ENCODE assay signal across 12 cellular contexts in genomic region chr16:22425036-22425801, GRCh38. TPM values are rescaled to one million over a fixed set of nuclear protein-coding genes. Genes with fewer than 3 reads are reported as not detected.
DNase-seq lines count a peak whose midpoint lies in the region; ATAC-seq and TF ChIP-seq lines count a peak whose summit lies in the region.
"Had no signal": no experiment of that assay in that cellular context is flagged by ENCODE, and none has a peak within 500 bp of the region (broad histone marks: within the 10 kb centered on the region; RNA-seq: fewer than 3 reads in every experiment).

No MANE protein-coding gene starts in this region.

- no peak for TF ChIP-seq CTCF in breast epithelium (IDR thresholded peaks at IDR 0.05)
- no peak for TF ChIP-seq CTCF in MCF 10A (IDR thresholded peaks at IDR 0.05; ENCODE audit: unreplicated experiment)
- no peak for TF ChIP-seq CTCF in vagina (IDR thresholded peaks at IDR 0.05)
- no peak for TF ChIP-seq CTCF in BE2C (IDR thresholded peaks at IDR 0.05; ENCODE audit: low read depth, low read length)

- H3K4me1 ChIP-seq in breast epithelium (no peaks in the 10 kb centered on the region), vagina (peaks cover 21% of the 10 kb centered on the region), BE2C (no peaks in the 10 kb centered on the region)
- H3K4me1 ChIP-seq in naive thymus-derived CD4-positive, alpha-beta T cell (ENCODE audit: control insufficient read depth in 2 of 2, insufficient read depth in 2 of 2, low read length in 2 of 2): no peaks in the 10 kb centered on the region
- H3K4me1 ChIP-seq: BLaER1 treated with 17β-estradiol and CSF1 and Interleukin-3, amounts not matched to agents 10 nM and 100 nM; HAP-1 had no signal

- CTCF ChIA-PET in MCF 10A (lab: Yijun Ruan, JAX): interaction anchor here (0.6 kb wide), 2 partner anchors 28 to 221 kb away, joined by 3 read pairs; no protein-coding TSS in a partner anchor
- CTCF ChIA-PET in naive thymus-derived CD4-positive, alpha-beta T cell (lab: Charles Lee): no interaction called here

- H3K27me3 ChIP-seq in breast epithelium (no peaks in the 10 kb centered on the region), vagina (no peaks in the 10 kb centered on the region), BE2C (no peaks in the 10 kb centered on the region)
- H3K27me3 ChIP-seq in naive thymus-derived CD4-positive, alpha-beta T cell (ENCODE audit: control insufficient read depth in 2 of 2, insufficient read depth in 2 of 2, low read length in 2 of 2): no peaks in the 10 kb centered on the region
- H3K27me3 ChIP-seq: BLaER1 treated with 17β-estradiol and CSF1 and Interleukin-3, amounts not matched to agents 10 nM and 100 nM had no signal

- TF ChIP-seq POLR2A in breast epithelium (IDR thresholded peaks at IDR 0.05) (no peak), vagina (IDR thresholded peaks at IDR 0.05) (no peak)

- no peak for ATAC-seq in naive thymus-derived CD4-positive, alpha-beta T cell

- no TSS peak for BruUV-seq in MCF 10A (replicated peaks; lab: Mats Ljungman, UMichigan)

- DNase-seq in breast epithelium (ENCODE audit: low spot score in 2 of 2): peak; percentile 29 to 56
- DNase-seq in MCF 10A (ENCODE audit: unreplicated experiment): no peak
- peak; percentile 86 for DNase-seq in fibroblast of peridontal ligament (ENCODE audit: extremely low read depth)
- no peak for DNase-seq in naive thymus-derived CD4-positive, alpha-beta T cell
- DNase-seq in vagina (ENCODE audit: extremely low spot score in 2 of 2): peak in 1 of 2 donors; percentile 84
- DNase-seq in NCI-H1417 treated with DMSO at 0.1 percent for 48 hours (lab: John Stamatoyannopoulos, UW): no peak
- DNase-seq in BE2C: no peak
- no peak for DNase-seq in NCI-H1092 treated with DMSO at 0.1 percent for 48 hours (lab: John Stamatoyannopoulos, UW)
- DNase-seq: kidney glomerular epithelial cell; stimulated activated CD4-positive, alpha-beta T cell treated with anti-CD3 and anti-CD28 coated beads, Interleukin-2, amount 100 ng/mL, for 24 hours had no signal

- intact Hi-C loops in breast epithelium (cut with DNase I; ENCODE audit: low total_unique reads) (no loop called here), MCF 10A (cut with micrococcal nuclease) (no loop called here), vagina (cut with DNase I) (no loop called here)
- intact Hi-C loops in naive thymus-derived CD4-positive, alpha-beta T cell (cut with micrococcal nuclease): no loop called here

- H3K27ac Mint-ChIP-seq in MCF 10A (ENCODE audit: low read depth, unreplicated experiment): no peak overlapping the region
- H3K27ac Mint-ChIP-seq in naive thymus-derived CD4-positive, alpha-beta T cell: peak overlapping the region in 5 of 9 donors; percentile 7 to 68 (median 28)

- H3K4me3 Mint-ChIP-seq in MCF 10A (ENCODE audit: unreplicated experiment): no peak overlapping the region
- no peak overlapping the region for H3K4me3 Mint-ChIP-seq in naive thymus-derived CD4-positive, alpha-beta T cell

- no peaks in the 10 kb centered on the region for H3K4me1 Mint-ChIP-seq in MCF 10A (ENCODE audit: insufficient read depth, unreplicated experiment)
- H3K4me1 Mint-ChIP-seq in naive thymus-derived CD4-positive, alpha-beta T cell: peaks cover 0 to 6% (median 2%) of the 10 kb centered on the region in 7 donors

- H3K9me3 ChIP-seq in breast epithelium (no peaks in the 10 kb centered on the region), vagina (no peaks in the 10 kb centered on the region), BE2C (no peaks in the 10 kb centered on the region)
- H3K9me3 ChIP-seq in naive thymus-derived CD4-positive, alpha-beta T cell (ENCODE audit: control insufficient read depth in 2 of 3, low read length in 3 of 3): no peaks in the 10 kb centered on the region
- H3K9me3 ChIP-seq: BLaER1 treated with 17β-estradiol and CSF1 and Interleukin-3, amounts not matched to agents 10 nM and 100 nM; HAP-1 had no signal

- H3K27ac ChIP-seq in breast epithelium: peak overlapping the region; percentile 69 to 93
- no peak overlapping the region for H3K27ac ChIP-seq in naive thymus-derived CD4-positive, alpha-beta T cell (ENCODE audit: low read depth, low read length)
- H3K27ac ChIP-seq in vagina: peak overlapping the region; percentile 91
- H3K27ac ChIP-seq: BLaER1 treated with 17β-estradiol and CSF1 and Interleukin-3, amounts not matched to agents 10 nM and 100 nM had no signal

- H3K9me3 Mint-ChIP-seq in MCF 10A (ENCODE audit: unreplicated experiment): no peaks in the 10 kb centered on the region
- peaks cover 0 to 4% (median 0%) of the 10 kb centered on the region in 11 donors for H3K9me3 Mint-ChIP-seq in naive thymus-derived CD4-positive, alpha-beta T cell

- peaks cover 53% of the 10 kb centered on the region for H3K36me3 Mint-ChIP-seq in MCF 10A (ENCODE audit: insufficient read depth, unreplicated experiment)
- peaks cover 12 to 52% (median 26%) of the 10 kb centered on the region in 5 donors for H3K36me3 Mint-ChIP-seq in naive thymus-derived CD4-positive, alpha-beta T cell

- peak overlapping the region; percentile 29 to 53 (median 30) for H3K4me3 ChIP-seq in breast epithelium
- H3K4me3 ChIP-seq in naive thymus-derived CD4-positive, alpha-beta T cell (ENCODE audit: low read length): no peak overlapping the region
- peak overlapping the region in 1 of 2 donors; percentile 25 for H3K4me3 ChIP-seq in vagina
- H3K4me3 ChIP-seq in BE2C (ENCODE audit: low read depth, low read length): no peak overlapping the region
- H3K4me3 ChIP-seq: BLaER1 treated with 17β-estradiol and CSF1 and Interleukin-3, amounts not matched to agents 10 nM and 100 nM; HAP-1 had no signal

- H3K36me3 ChIP-seq in breast epithelium (no peaks in the 10 kb centered on the region), vagina (peaks cover 0 to 26% of the 10 kb centered on the region in 2 donors), BE2C (peaks cover 6% of the 10 kb centered on the region)
- H3K36me3 ChIP-seq in naive thymus-derived CD4-positive, alpha-beta T cell (ENCODE audit: control insufficient read depth in 2 of 3, insufficient read depth in 3 of 3, low read length in 3 of 3): peaks cover 0 to 49% (median 4%) of the 10 kb centered on the region in 3 experiments

- no peaks in the 10 kb centered on the region for H3K27me3 Mint-ChIP-seq in MCF 10A (ENCODE audit: insufficient read depth, unreplicated experiment)
- no peaks in the 10 kb centered on the region for H3K27me3 Mint-ChIP-seq in naive thymus-derived CD4-positive, alpha-beta T cell

- POLR2A ChIA-PET in MCF 10A (lab: Yijun Ruan, JAX): interaction anchor here (1.4 kb wide), 1 partner anchor 14 kb away, joined by 4 read pairs; no protein-coding TSS in a partner anchor
- POLR2A ChIA-PET in naive thymus-derived CD4-positive, alpha-beta T cell (lab: Charles Lee): no interaction called here

RNA-seq across cellular contexts. Expression of gene CDR2, which starts 50.8 kb away (rescaled TPM):
- total RNA-seq in breast epithelium (10 to 100 TPM; 20.2 to 37.5 (median 26.9) TPM), MCF 10A (2022) (20.0 and 23.9 TPM in 2 replicates), vagina (33.9 TPM)
- total RNA-seq in naive thymus-derived CD4-positive, alpha-beta T cell: 10 to 100 TPM; 28.7 to 91.9 (median 65.6) TPM
- 100 to 1,000 TPM in 1 of 2 donors, 10 to 100 TPM in 1; 66.0 to 115 TPM for polyA plus RNA-seq in naive thymus-derived CD4-positive, alpha-beta T cell
- 18.9 TPM for polyA plus RNA-seq in BE2C (2012; ENCODE audit: insufficient read depth, insufficient read length, low read depth)

Comparison
In these comparisons a context has a peak if more than half of its experiments do, and no peak if none do; other contexts are left out.
1. DNase-seq: peak in breast epithelium (2 of 2) and fibroblast of peridontal ligament (single experiment); none in MCF 10A (single experiment), naive thymus-derived CD4-positive, alpha-beta T cell (0 of 9), NCI-H1417 treated with DMSO at 0.1 percent for 48 hours (single experiment), BE2C (single experiment) and NCI-H1092 treated with DMSO at 0.1 percent for 48 hours (single experiment).
2. H3K4me3 ChIP-seq: peak in breast epithelium (3 of 3); none in naive thymus-derived CD4-positive, alpha-beta T cell (single experiment) and BE2C (single experiment).